Comparison of ENCODE assay signal across 14 cellular contexts in genomic region chr7:18426564-18427226, GRCh38.
DNase-seq lines count a peak whose midpoint lies in the region; ATAC-seq, FAIRE-seq and TF ChIP-seq lines count a peak whose summit lies in the region.
"Had no signal": no experiment of that assay in that cellular context is flagged by ENCODE, and none has a peak within 500 bp of the region (broad histone marks: within the 10 kb centered on the region; RNA-seq: fewer than 3 reads in every experiment).

No MANE protein-coding gene starts in this region.

- H3K9me3 ChIP-seq in IMR-90 (ENCODE audit: control insufficient read depth, insufficient read depth, low read length), result no peaks in the 10 kb centered on the region
- H3K9me3 ChIP-seq: Peyer's patch had no signal

- WGBS in IMR-90 (ENCODE audit: extremely low coverage in 2 of 2, insufficient read length in 1 of 2), 2 experiments, result no CpG with 5 or more reads among the region's 1 CpG

- H2AFZ ChIP-seq in IMR-90 (replicated peaks; ENCODE audit: low read length, poor library complexity), result no peak overlapping the region

- H4K8ac ChIP-seq in IMR-90 (ENCODE audit: low read depth in 2 of 2, low read length in 2 of 2), result peak overlapping the region in 1 of 2 experiments; percentile 59; a peak in 1 of 4 replicates

- TF ChIP-seq CTCF in IMR-90 (conservative IDR thresholded peaks at IDR 0.05; ENCODE audit: low read depth, low read length) (no peak), bronchial epithelial cell (IDR thresholded peaks at IDR 0.05; ENCODE audit: insufficient read depth, low read length, severe bottlenecking) (no peak)

- H2BK15ac ChIP-seq in IMR-90 (ENCODE audit: low read depth, low read length), result peak overlapping the region; percentile 87; the same call in 1 of the 3 replicates

- intact Hi-C loops in IMR-90 (cut with micrococcal nuclease), result no loop called here

- in situ Hi-C loops in IMR-90 (cut with MboI; ENCODE audit: low sequenced_read_pairs), result no loop called here

- no peak for FAIRE-seq in bronchial epithelial cell (lab: Jason Lieb, UNC)

- peak overlapping the region; percentile 93 for H2BK20ac ChIP-seq in IMR-90 (ENCODE audit: low read depth, low read length)

- DNase-seq in AG08395 (ENCODE audit: low spot score), result peak; percentile 43
- DNase-seq in IMR-90, result peak; percentile 30
- DNase-seq in bronchial epithelial cell (ENCODE audit: low read depth), result peak; percentile 67
- DNase-seq in kidney tubule cell (ENCODE audit: low spot score), result peak; percentile 36
- DNase-seq in DMS153 treated with DMSO at 0.1 percent for 48 hours (lab: John Stamatoyannopoulos, UW; ENCODE audit: unreplicated experiment), result no peak
- DNase-seq in stimulated activated CD4-positive, alpha-beta T cell treated with anti-CD3 and anti-CD28 coated beads, Interleukin-12 subunit alpha, Interleukin-12 subunit beta, amount 100 ng/mL, for 4 hours, result no peak
- no peak for DNase-seq in putamen (ENCODE audit: low spot score)
- DNase-seq: activated CD8-positive, alpha-beta T cell treated with anti-CD3 and anti-CD28 coated beads for 36 hours; DMS79; Kasumi-1; left cardiac atrium; NCI-H345; Peyer's patch had no signal

- peaks cover 14% of the 10 kb centered on the region for H3K4me1 ChIP-seq in IMR-90 (ENCODE audit: control insufficient read depth, insufficient read depth, low read length)
- H3K4me1 ChIP-seq: Peyer's patch had no signal

- peaks cover 6% of the 10 kb centered on the region; the same call in 1 of the 2 replicates for H3K9me1 ChIP-seq in IMR-90 (ENCODE audit: insufficient read depth, low read length)

- POLR2A ChIA-PET in IMR-90 (lab: Charles Lee; ENCODE audit: unreplicated experiment), result no interaction called here

- no peaks in the 10 kb centered on the region for H3K27me3 ChIP-seq in IMR-90 (ENCODE audit: control insufficient read depth, insufficient read depth, low read length)
- no peaks in the 10 kb centered on the region for H3K27me3 ChIP-seq in bronchial epithelial cell (ENCODE audit: control insufficient read depth, insufficient read depth, low read length)
- H3K27me3 ChIP-seq: Peyer's patch had no signal

- H3K14ac ChIP-seq in IMR-90 (replicated peaks; ENCODE audit: low read depth, low read length), result peak overlapping the region; percentile 76; the same call in 1 of the 2 replicates

- H3K18ac ChIP-seq in IMR-90 (ENCODE audit: low read depth, low read length), result peak overlapping the region; percentile 34; the same call in 1 of the 2 replicates

- dilution Hi-C loops in IMR-90 (cut with HindIII; ENCODE audit: low sequenced_read_pairs, unreplicated experiment), result no loop called here

- no peak overlapping the region for H4K91ac ChIP-seq in IMR-90 (ENCODE audit: insufficient read depth, low read depth, low read length)

- H3K4me2 ChIP-seq in IMR-90 (ENCODE audit: low read depth, low read length), result peak overlapping the region; percentile 64; the same call in 1 of the 2 replicates

- peak overlapping the region; percentile 87 for H2BK120ac ChIP-seq in IMR-90 (ENCODE audit: low read depth, low read length)

- no peaks in the 10 kb centered on the region for H3K36me3 ChIP-seq in IMR-90 (ENCODE audit: control insufficient read depth, insufficient read depth, low read length)
- no peaks in the 10 kb centered on the region for H3K36me3 ChIP-seq in bronchial epithelial cell (ENCODE audit: control insufficient read depth, insufficient read depth, low read length)
- H3K36me3 ChIP-seq: Peyer's patch had no signal

- H4K5ac ChIP-seq in IMR-90 (ENCODE audit: low read depth, low read length), result peak overlapping the region; percentile 16; the same call in 1 of the 2 replicates

- peak; percentile 55 for ATAC-seq in IMR-90 (ENCODE audit: low read depth)
- no peak for ATAC-seq in HG03442 (IDR thresholded peaks at IDR 0.05; ENCODE audit: unreplicated experiment)
- ATAC-seq: activated CD8-positive, alpha-beta T cell treated with anti-CD3 and anti-CD28 coated beads for 36 hours; left cardiac atrium had no signal

- H4K20me1 ChIP-seq in IMR-90 (ENCODE audit: insufficient read depth, low read length), result no peaks in the 10 kb centered on the region

- no TSS peak for BruUV-seq in IMR-90 (replicated peaks; lab: Mats Ljungman, UMichigan)

- CTCF ChIA-PET in IMR-90 (lab: Yijun Ruan, JAX), result no interaction called here

- H2AK9ac ChIP-seq in IMR-90 (replicated peaks; ENCODE audit: low read depth, low read length, poor library complexity), result no peak overlapping the region

- no peak for TF ChIP-seq POLR2A in IMR-90 (IDR thresholded peaks at IDR 0.05; ENCODE audit: low read depth, low read length)

- H3K4ac ChIP-seq in IMR-90 (ENCODE audit: low read depth, low read length), result peak overlapping the region; percentile 11; the same call in 1 of the 2 replicates

- H3K23ac ChIP-seq in IMR-90 (ENCODE audit: low read depth, low read length), result no peak overlapping the region

- no peak overlapping the region for H3K4me3 ChIP-seq in IMR-90 (ENCODE audit: insufficient read depth, low read depth, low read length)
- no peak overlapping the region for H3K4me3 ChIP-seq in bronchial epithelial cell (ENCODE audit: low read depth, low read length)
- H3K4me3 ChIP-seq: Peyer's patch had no signal

- TF ChIP-seq RAD21 in IMR-90 (IDR thresholded peaks at IDR 0.05; ENCODE audit: low read length), result no peak

- H3K79me1 ChIP-seq in IMR-90 (ENCODE audit: low read depth in 1 of 2, low read length in 2 of 2), result no peaks in the 10 kb centered on the region

- H2AK5ac ChIP-seq in IMR-90 (ENCODE audit: low read depth, low read length), result no peak overlapping the region

- no peak overlapping the region for H3K27ac ChIP-seq in IMR-90 (ENCODE audit: insufficient read depth, low read length)
- H3K27ac ChIP-seq: Peyer's patch had no signal

- no peak overlapping the region for H3K9ac ChIP-seq in IMR-90 (ENCODE audit: low read depth, low read length)

- no peak overlapping the region for H3K56ac ChIP-seq in IMR-90 (ENCODE audit: extremely low read depth, insufficient read depth, low read length)

- peak overlapping the region; percentile 20 for H2BK5ac ChIP-seq in IMR-90 (ENCODE audit: low read depth, low read length, poor library complexity, severe bottlenecking)

TF ChIP-seq in IMR-90, 13 proteins besides CTCF, POLR2A, EP300 and RAD21:
- TF ChIP-seq MXI1 (IDR thresholded peaks at IDR 0.05; ENCODE audit: borderline replicate concordance, low read depth, low read length), result no peak
- TF ChIP-seq NFE2L2 (IDR thresholded peaks at IDR 0.05; ENCODE audit: low read depth, low read length), result no peak
- TF ChIP-seq SMC3 (IDR thresholded peaks at IDR 0.05; ENCODE audit: low read depth, low read length), result no peak
- no peak for TF ChIP-seq RFX5 (IDR thresholded peaks at IDR 0.05; ENCODE audit: low read depth, low read length)
- TF ChIP-seq CHD1 (IDR thresholded peaks at IDR 0.05; ENCODE audit: low read depth, low read length), result no peak
- TF ChIP-seq RCOR1 (IDR thresholded peaks at IDR 0.05; ENCODE audit: insufficient replicate concordance, low read length), result no peak

Comparison
In these comparisons a context has a peak if more than half of its experiments do, and no peak if none do; other contexts are left out.
1. DNase-seq: peak in AG08395 (single experiment), IMR-90 (single experiment), bronchial epithelial cell (single experiment) and kidney tubule cell (single experiment); none in DMS153 treated with DMSO at 0.1 percent for 48 hours (single experiment), stimulated activated CD4-positive, alpha-beta T cell treated with anti-CD3 and anti-CD28 coated beads, Interleukin-12 subunit alpha, Interleukin-12 subunit beta, amount 100 ng/mL, for 4 hours (single experiment) and putamen (single experiment).